In the genomic region with DNA sequence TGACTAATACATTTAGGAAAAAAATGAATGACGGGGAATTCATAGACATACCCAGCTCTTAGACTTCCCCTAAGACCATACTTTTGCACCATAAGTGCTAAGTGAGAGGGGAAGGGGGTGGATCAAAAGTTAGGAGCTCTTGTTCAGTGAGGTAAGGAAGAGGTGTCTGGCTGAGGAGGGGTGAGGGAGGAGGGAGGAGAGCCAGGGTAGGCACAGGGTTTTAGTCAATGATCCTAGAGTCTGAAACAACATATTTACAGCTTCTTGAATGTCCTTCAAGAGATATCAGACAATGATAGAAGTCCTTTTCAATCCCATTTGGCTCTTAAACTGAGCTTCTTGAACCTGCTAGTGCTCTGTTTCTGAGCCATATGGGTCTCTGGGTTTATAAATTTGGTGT, we compare ENCODE assay signal across 35 cellular contexts.
"Had no signal": no experiment of that assay in that cellular context is flagged by ENCODE, and none has a peak within 500 bp of the region (broad histone marks: within the 10 kb centered on the region; RNA-seq: fewer than 3 reads in every experiment).

No MANE protein-coding gene starts in this region.

- H3K9me3 ChIP-seq: ascending aorta had no signal

- H3K4me3 Mint-ChIP-seq: activated B cell treated with CpG ODN at 0.5 μM for 24 hours; activated CD4-positive, alpha-beta memory T cell treated with anti-CD3 and anti-CD28 coated beads, Interleukin-2, amount 10 ng/mL, durations not matched to agents 7 days and 5 days; activated CD4-positive, alpha-beta T cell treated with anti-CD3 and anti-CD28 coated beads, Interleukin-2, amount 10 ng/mL, durations not matched to agents 24 days and 14 days; activated CD8-positive, alpha-beta memory T cell treated with anti-CD3 and anti-CD28 coated beads, Interleukin-2, amount 10 ng/mL, durations not matched to agents 7 days and 5 days; activated CD8-positive, alpha-beta T cell treated with anti-CD3 and anti-CD28 coated beads, Interleukin-2, amount 10 ng/mL, durations not matched to agents 7 days and 5 days; activated naive CD4-positive, alpha-beta T cell treated with anti-CD3 and anti-CD28 coated beads, Interleukin-2, amount 10 ng/mL, durations not matched to agents 7 days and 5 days; activated naive CD4-positive, alpha-beta T cell treated with anti-CD3 and anti-CD28 coated beads, Interleukin-2, amount 50 U/mL, for 24 hours; activated naive CD8-positive, alpha-beta T cell; activated naive CD8-positive, alpha-beta T cell treated with anti-CD3 and anti-CD28 coated beads, Interleukin-2, amount 10 ng/mL, durations not matched to agents 7 days and 5 days; activated naive CD8-positive, alpha-beta T cell treated with anti-CD3 and anti-CD28 coated beads, Interleukin-2, amount 50 U/mL, for 24 hours; activated T-cell treated with anti-CD3 and anti-CD28 coated beads, Interleukin-2, amount 50 U/mL, for 24 hours; brain; central memory CD8-positive, alpha-beta T cell; T-helper 1 cell treated with Interleukin-12 subunit alpha and Interleukin-12 subunit beta and Interleukin-4 antibody, amounts not matched to agents 30 μg/mL and 1 μg/mL, for 36 hours; T-helper 2 cell treated with Interferon-gamma antibody and Interleukin-4, amounts not matched to agents 5 μg/mL and 100 μg/mL, for 36 hours had no signal

- DNase-seq: activated B cell treated with CpG ODN at 0.5 μM for 24 hours; activated CD4-positive, alpha-beta memory T cell treated with anti-CD3 and anti-CD28 coated beads, Interleukin-2, amount 10 ng/mL, durations not matched to agents 7 days and 5 days; activated CD4-positive, alpha-beta T cell treated with anti-CD3 and anti-CD28 coated beads for 4 hours; activated CD4-positive, alpha-beta T cell treated with anti-CD3 and anti-CD28 coated beads, Interleukin-2, amount 10 ng/mL, durations not matched to agents 24 days and 14 days; activated CD4-positive, alpha-beta T cell treated with anti-CD3 and anti-CD28 coated beads, Interleukin-2, amount 50 U/mL, for 1 hour; activated CD4-positive, alpha-beta T cell treated with anti-CD3 and anti-CD28 coated beads, Interleukin-2, amount 50 U/mL, for 48 hours; activated CD4-positive, CD25-positive, alpha-beta regulatory T cell treated with anti-CD3 and anti-CD28 coated beads, Interleukin-2, amount 50 U/mL, for 72 hours; activated CD8-positive, alpha-beta memory T cell treated with anti-CD3 and anti-CD28 coated beads for 24 hours; activated CD8-positive, alpha-beta memory T cell treated with anti-CD3 and anti-CD28 coated beads, Interleukin-2, amount 10 ng/mL, durations not matched to agents 7 days and 5 days; activated CD8-positive, alpha-beta memory T cell treated with anti-CD3 and anti-CD28 coated beads, Interleukin-2, amount 50 U/mL, for 48 hours; activated CD8-positive, alpha-beta T cell treated with anti-CD3 and anti-CD28 coated beads, Interleukin-2, amount 10 ng/mL, durations not matched to agents 7 days and 5 days; activated effector memory CD4-positive, alpha-beta T cell treated with Interleukin-2 at 50 U/mL for 16 hours; activated gamma-delta T cell; activated naive CD4-positive, alpha-beta T cell treated with anti-CD3 and anti-CD28 coated beads, Interleukin-2, amount 10 ng/mL, durations not matched to agents 7 days and 5 days; activated naive CD4-positive, alpha-beta T cell treated with Interleukin-2 at 50 U/mL for 16 hours; activated naive CD8-positive, alpha-beta T cell treated with anti-CD3 and anti-CD28 coated beads, Interleukin-2, amount 10 ng/mL, durations not matched to agents 7 days and 5 days; activated naive CD8-positive, alpha-beta T cell treated with anti-CD3 and anti-CD28 coated beads, Interleukin-2, amount 50 U/mL, for 24 hours; activated T-cell treated with anti-CD3 and anti-CD28 coated beads, Interleukin-2, amount 50 U/mL, for 24 hours; activated T-cell treated with anti-CD3 and anti-CD28 coated beads, Interleukin-2, amount 50 U/mL, for 48 hours; amygdala; anterior cingulate cortex; caudate nucleus; cerebellar nuclear complex; T-helper 2 cell; T-helper 9 cell had no signal

- H3K27me3 Mint-ChIP-seq: activated CD4-positive, alpha-beta memory T cell treated with anti-CD3 and anti-CD28 coated beads, Interleukin-2, amount 10 ng/mL, durations not matched to agents 7 days and 5 days had no signal

- H3K36me3 ChIP-seq: ascending aorta, cardiac muscle cell had no signal

- ATAC-seq: activated CD8-positive, alpha-beta memory T cell treated with anti-CD3 and anti-CD28 coated beads, Interleukin-2, amount 10 ng/mL, durations not matched to agents 7 days and 5 days; activated CD8-positive, alpha-beta T cell treated with anti-CD3 and anti-CD28 coated beads, Interleukin-2, amount 10 ng/mL, durations not matched to agents 7 days and 5 days; activated naive CD8-positive, alpha-beta T cell treated with anti-CD3 and anti-CD28 coated beads, Interleukin-2, amount 50 U/mL, for 24 hours had no signal

- H3K9me3 Mint-ChIP-seq: activated B cell treated with CpG ODN at 0.5 μM for 24 hours; activated CD4-positive, alpha-beta memory T cell treated with anti-CD3 and anti-CD28 coated beads, Interleukin-2, amount 10 ng/mL, durations not matched to agents 7 days and 5 days; activated CD4-positive, alpha-beta T cell treated with anti-CD3 and anti-CD28 coated beads, Interleukin-2, amount 10 ng/mL, durations not matched to agents 24 days and 14 days; activated naive CD4-positive, alpha-beta T cell treated with anti-CD3 and anti-CD28 coated beads, Interleukin-2, amount 10 ng/mL, durations not matched to agents 7 days and 5 days; activated naive CD4-positive, alpha-beta T cell treated with anti-CD3 and anti-CD28 coated beads, Interleukin-2, amount 50 U/mL, for 24 hours; activated naive CD8-positive, alpha-beta T cell treated with anti-CD3 and anti-CD28 coated beads, Interleukin-2, amount 10 ng/mL, durations not matched to agents 7 days and 5 days; activated naive CD8-positive, alpha-beta T cell treated with anti-CD3 and anti-CD28 coated beads, Interleukin-2, amount 50 U/mL, for 24 hours; activated T-cell treated with anti-CD3 and anti-CD28 coated beads, Interleukin-2, amount 50 U/mL, for 24 hours; activated T-helper 2 cell treated with anti-CD3 and anti-CD28 coated beads, Interferon-gamma antibody, Interleukin-2, Interleukin-4, amounts not matched to agents 10 μg/mL and 5 μg/mL and 100 μg/mL, durations not matched to agents 14 hours and 24 hours and 36 hours; central memory CD8-positive, alpha-beta T cell; T-helper 1 cell treated with Interleukin-12 subunit alpha and Interleukin-12 subunit beta and Interleukin-4 antibody, amounts not matched to agents 30 μg/mL and 1 μg/mL, for 36 hours; T-helper 2 cell treated with Interferon-gamma antibody and Interleukin-4, amounts not matched to agents 5 μg/mL and 100 μg/mL, for 36 hours had no signal

- H3K27ac ChIP-seq: ascending aorta, cardiac muscle cell, VCaP had no signal

- H3K4me1 Mint-ChIP-seq: activated B cell treated with CpG ODN at 0.5 μM for 24 hours; activated CD4-positive, alpha-beta memory T cell treated with anti-CD3 and anti-CD28 coated beads, Interleukin-2, amount 10 ng/mL, durations not matched to agents 7 days and 5 days; activated CD4-positive, alpha-beta T cell treated with anti-CD3 and anti-CD28 coated beads, Interleukin-2, amount 10 ng/mL, durations not matched to agents 24 days and 14 days; activated CD8-positive, alpha-beta memory T cell treated with anti-CD3 and anti-CD28 coated beads, Interleukin-2, amount 10 ng/mL, durations not matched to agents 7 days and 5 days; activated naive CD4-positive, alpha-beta T cell treated with anti-CD3 and anti-CD28 coated beads, Interleukin-2, amount 10 ng/mL, durations not matched to agents 7 days and 5 days; activated naive CD4-positive, alpha-beta T cell treated with anti-CD3 and anti-CD28 coated beads, Interleukin-2, amount 50 U/mL, for 24 hours; activated naive CD8-positive, alpha-beta T cell treated with anti-CD3 and anti-CD28 coated beads, Interleukin-2, amount 10 ng/mL, durations not matched to agents 7 days and 5 days; activated naive CD8-positive, alpha-beta T cell treated with anti-CD3 and anti-CD28 coated beads, Interleukin-2, amount 50 U/mL, for 24 hours; central memory CD8-positive, alpha-beta T cell had no signal

- H3K4me3 ChIP-seq: ascending aorta, cardiac muscle cell had no signal

- H3K27ac Mint-ChIP-seq: activated B cell treated with CpG ODN at 0.5 μM for 24 hours; activated CD4-positive, alpha-beta memory T cell treated with anti-CD3 and anti-CD28 coated beads, Interleukin-2, amount 10 ng/mL, durations not matched to agents 7 days and 5 days; activated CD4-positive, alpha-beta T cell treated with anti-CD3 and anti-CD28 coated beads, Interleukin-2, amount 10 ng/mL, durations not matched to agents 24 days and 14 days; activated CD8-positive, alpha-beta memory T cell treated with anti-CD3 and anti-CD28 coated beads, Interleukin-2, amount 10 ng/mL, durations not matched to agents 7 days and 5 days; activated CD8-positive, alpha-beta T cell treated with anti-CD3 and anti-CD28 coated beads, Interleukin-2, amount 10 ng/mL, durations not matched to agents 7 days and 5 days; activated naive CD4-positive, alpha-beta T cell treated with anti-CD3 and anti-CD28 coated beads, Interleukin-2, amount 10 ng/mL, durations not matched to agents 7 days and 5 days; activated naive CD4-positive, alpha-beta T cell treated with anti-CD3 and anti-CD28 coated beads, Interleukin-2, amount 50 U/mL, for 24 hours; activated naive CD8-positive, alpha-beta T cell; activated naive CD8-positive, alpha-beta T cell treated with anti-CD3 and anti-CD28 coated beads, Interleukin-2, amount 10 ng/mL, durations not matched to agents 7 days and 5 days; activated naive CD8-positive, alpha-beta T cell treated with anti-CD3 and anti-CD28 coated beads, Interleukin-2, amount 50 U/mL, for 24 hours; activated T-cell treated with anti-CD3 and anti-CD28 coated beads, Interleukin-2, amount 50 U/mL, for 24 hours; activated T-helper 2 cell treated with anti-CD3 and anti-CD28 coated beads, Interferon-gamma antibody, Interleukin-2, Interleukin-4, amounts not matched to agents 10 μg/mL and 5 μg/mL and 100 μg/mL, durations not matched to agents 14 hours and 24 hours and 36 hours; brain; T-helper 1 cell treated with Interleukin-12 subunit alpha and Interleukin-12 subunit beta and Interleukin-4 antibody, amounts not matched to agents 30 μg/mL and 1 μg/mL, for 36 hours; T-helper 2 cell treated with Interferon-gamma antibody and Interleukin-4, amounts not matched to agents 5 μg/mL and 100 μg/mL, for 36 hours had no signal

- H3K27me3 ChIP-seq: ascending aorta, cardiac muscle cell had no signal
